1 cellular context compared by ENCODE assay signal in the genomic region with DNA sequence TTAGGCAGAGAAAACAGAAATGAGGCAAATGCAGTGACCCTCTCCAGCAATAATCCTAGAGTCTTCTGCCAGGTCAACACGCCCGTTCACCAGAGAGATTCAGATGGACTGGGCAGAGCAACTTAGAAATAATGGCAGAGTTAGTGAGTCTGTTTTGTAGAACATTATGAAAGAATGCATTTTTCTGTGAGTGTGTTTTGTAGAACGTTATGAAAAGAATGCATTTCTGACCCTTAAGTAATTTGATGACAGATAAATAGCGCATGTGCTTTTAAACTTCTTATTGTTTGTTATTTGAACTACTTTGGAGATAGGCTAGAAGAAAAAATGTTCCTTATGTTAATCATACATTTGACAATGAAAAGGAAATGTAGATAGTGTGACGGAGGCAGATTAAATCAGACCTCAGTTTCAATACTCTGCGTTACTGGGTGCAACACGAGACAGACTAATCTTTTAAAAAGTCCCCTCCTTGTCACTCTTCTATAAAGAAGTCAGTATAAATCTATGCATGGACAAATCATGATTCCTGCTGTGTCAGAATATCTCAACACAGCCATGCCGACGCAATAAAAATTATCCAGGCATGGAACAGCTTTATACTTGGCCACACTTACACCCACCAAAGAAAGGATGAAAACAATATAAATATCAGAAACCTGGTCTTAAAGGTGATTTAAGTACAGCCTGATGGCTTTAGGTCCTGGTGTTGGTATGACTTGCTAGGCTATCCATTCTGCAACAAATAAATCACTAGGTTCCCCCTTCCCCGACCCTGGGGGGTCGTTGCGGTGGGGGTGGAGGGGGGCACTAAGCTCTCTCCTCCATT.
TF ChIP-seq lines count a peak whose summit lies in the region.

No MANE protein-coding gene starts in this region.

TF ChIP-seq in SK-N-SH, 30 proteins besides CTCF, POLR2A, EP300 and RAD21 (continued from another document):
- TF ChIP-seq, protein P1, sequence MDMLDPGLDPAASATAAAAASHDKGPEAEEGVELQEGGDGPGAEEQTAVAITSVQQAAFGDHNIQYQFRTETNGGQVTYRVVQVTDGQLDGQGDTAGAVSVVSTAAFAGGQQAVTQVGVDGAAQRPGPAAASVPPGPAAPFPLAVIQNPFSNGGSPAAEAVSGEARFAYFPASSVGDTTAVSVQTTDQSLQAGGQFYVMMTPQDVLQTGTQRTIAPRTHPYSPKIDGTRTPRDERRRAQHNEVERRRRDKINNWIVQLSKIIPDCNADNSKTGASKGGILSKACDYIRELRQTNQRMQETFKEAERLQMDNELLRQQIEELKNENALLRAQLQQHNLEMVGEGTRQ (IDR thresholded peaks at IDR 0.05; ENCODE audit: borderline replicate concordance, low read depth, low read length): no peak
- TF ChIP-seq NRF1 (IDR thresholded peaks at IDR 0.05; ENCODE audit: low read depth, low read length) (no peak), EZH2phosphoT487 (IDR thresholded peaks at IDR 0.05; ENCODE audit: borderline replicate concordance, low read depth) (no peak), ELF1 (IDR thresholded peaks at IDR 0.05) (no peak), MEF2A (IDR thresholded peaks at IDR 0.05; ENCODE audit: borderline replicate concordance, low read depth) (no peak), POLR2AphosphoS5 (IDR thresholded peaks at IDR 0.05; ENCODE audit: low read depth, low read length) (no peak)
